ENCODE assay signal across 1 cellular context in genomic region chr16:14105976-14106375, GRCh38.
A peak's percentile ranks its signal among the peaks of the same experiment; 100 is the strongest.
TF ChIP-seq lines count a peak whose summit lies in the region.

No MANE protein-coding gene starts in this region.

TF ChIP-seq in HepG2, 621 proteins besides CTCF, POLR2A, EP300 and RAD21 (continued from another document):
- TF ChIP-seq ZBTB39 (CRISPR knock-in tag; IDR thresholded peaks at IDR 0.05) (0 out of 2 replicates have a peak, but pooled peaks have one; percentile 67), GMEB2 (CRISPR knock-in tag; IDR thresholded peaks at IDR 0.05; ENCODE audit: low read depth) (no peak), ZSCAN31 (CRISPR knock-in tag; IDR thresholded peaks at IDR 0.05; ENCODE audit: low read depth) (no peak), ELF3 (CRISPR knock-in tag; IDR thresholded peaks at IDR 0.05) (0 out of 2 replicates have a peak, but pooled peaks have one; percentile 9), MED1 (CRISPR knock-in tag; IDR thresholded peaks at IDR 0.05) (peak; percentile 30; the same call in 1 of the 2 replicates), FOXP1 (IDR thresholded peaks at IDR 0.05) (no peak), FOXP1 (CRISPR knock-in tag; IDR thresholded peaks at IDR 0.05) (peak; percentile 57), MXI1 (IDR thresholded peaks at IDR 0.05; ENCODE audit: borderline replicate concordance, low read depth, low read length) (peak; percentile 25; the same call in 1 of the 3 replicates), ASH2L (IDR thresholded peaks at IDR 0.05; ENCODE audit: insufficient read length, low read depth, low read length) (no peak), REPIN1 (CRISPR knock-in tag; IDR thresholded peaks at IDR 0.05; ENCODE audit: borderline replicate concordance, low read depth) (no peak), ZNF264 (CRISPR knock-in tag; IDR thresholded peaks at IDR 0.05) (0 out of 2 replicates have a peak, but pooled peaks have one; percentile 38), ZNF780A (CRISPR knock-in tag; IDR thresholded peaks at IDR 0.05) (no peak), ARID4A (CRISPR knock-in tag; IDR thresholded peaks at IDR 0.05; ENCODE audit: borderline replicate concordance) (peak; percentile 36; the same call in 1 of the 2 replicates), NCOA1 (CRISPR knock-in tag; IDR thresholded peaks at IDR 0.05) (0 out of 2 replicates have a peak, but pooled peaks have one; percentile 47), PPARG (CRISPR knock-in tag; conservative IDR thresholded peaks at IDR 0.05) (peak; percentile 82), FOXO1 (CRISPR knock-in tag; IDR thresholded peaks at IDR 0.05) (peak; percentile 33; the same call in 1 of the 2 replicates), ARID2 (CRISPR knock-in tag; IDR thresholded peaks at IDR 0.05; ENCODE audit: borderline replicate concordance) (0 out of 2 replicates have a peak, but pooled peaks have one; percentile 59), HHEX (CRISPR knock-in tag; IDR thresholded peaks at IDR 0.05) (0 out of 2 replicates have a peak, but pooled peaks have one; percentile 24), ZMYM4 (CRISPR knock-in tag; IDR thresholded peaks at IDR 0.05) (peak; percentile 20; the same call in 1 of the 2 replicates), FOXK1 (CRISPR knock-in tag; IDR thresholded peaks at IDR 0.05; ENCODE audit: borderline replicate concordance, low read depth) (peak; percentile 28; the same call in 1 of the 2 replicates), MBNL3 (CRISPR knock-in tag; conservative IDR thresholded peaks at IDR 0.05) (no peak), ZNF354B (CRISPR knock-in tag; IDR thresholded peaks at IDR 0.05) (peak; percentile 59; the same call in 1 of the 2 replicates)
TF ChIP-seq in HepG2: peak in this region for 20.
